In genomic region chr3:77324115-77324514, GRCh38 we compare ENCODE assay signal across 31 cellular contexts.
"Had no signal": no experiment of that assay in that cellular context is flagged by ENCODE, and none has a peak within 500 bp of the region (broad histone marks: within the 10 kb centered on the region; RNA-seq: fewer than 3 reads in every experiment).

No MANE protein-coding gene starts in this region.

- H3K27ac ChIP-seq: adrenal gland, breast epithelium, cardiac muscle cell, colonic mucosa, epithelial cell of prostate, esophagus squamous epithelium, foreskin keratinocyte, gastrocnemius medialis, heart left ventricle, WERI-Rb-1 had no signal

- ATAC-seq: activated CD4-positive, CD25-positive, alpha-beta regulatory T cell treated with anti-CD3 and anti-CD28 coated beads, Interleukin-2, amount 50 U/mL, for 24 hours; activated CD8-positive, alpha-beta T cell treated with anti-CD3 and anti-CD28 coated beads for 36 hours; activated T-cell treated with anti-CD3 and anti-CD28 coated beads, Interleukin-2, amount 50 U/mL, for 4 hours; activated T-helper 17 cell treated with anti-CD3 and anti-CD28 coated beads, Interleukin-2, amount 50 U/mL, for 72 hours; foreskin keratinocyte; gastrocnemius medialis; heart left ventricle; T-helper 17 cell had no signal

- H3K36me3 ChIP-seq: adrenal gland, breast epithelium, cardiac muscle cell, colonic mucosa, esophagus squamous epithelium, gastrocnemius medialis, heart left ventricle, WERI-Rb-1 had no signal

- H3K4me1 ChIP-seq: adrenal gland, breast epithelium, colonic mucosa, gastrocnemius medialis had no signal

- H3K9me3 ChIP-seq: adrenal gland, breast epithelium, colonic mucosa, esophagus squamous epithelium, gastrocnemius medialis, heart left ventricle had no signal

- DNase-seq: activated B cell treated with CpG ODN at 0.5 μM for 24 hours; activated CD4-positive, alpha-beta T cell treated with anti-CD3 and anti-CD28 coated beads for 48 hours; activated CD4-positive, alpha-beta T cell treated with anti-CD3 and anti-CD28 coated beads, Interleukin-2, amount 50 U/mL, for 1 hour; activated CD4-positive, alpha-beta T cell treated with anti-CD3 and anti-CD28 coated beads, Interleukin-2, amount 50 U/mL, for 48 hours; activated CD8-positive, alpha-beta memory T cell treated with anti-CD3 and anti-CD28 coated beads for 24 hours; activated CD8-positive, alpha-beta T cell treated with anti-CD3 and anti-CD28 coated beads for 36 hours; activated effector memory CD4-positive, alpha-beta T cell treated with Interleukin-2 at 50 U/mL for 16 hours; activated gamma-delta T cell treated with Interleukin-2 at 50 U/mL for 16 hours; activated naive CD4-positive, alpha-beta T cell treated with anti-CD3 and anti-CD28 coated beads, Interleukin-2, amount 50 U/mL, for 16 hours; activated naive CD4-positive, alpha-beta T cell treated with Interleukin-2 at 50 U/mL for 16 hours; activated T-cell treated with anti-CD3 and anti-CD28 coated beads, Interleukin-2, amount 50 U/mL, for 4 hours; adrenal gland; amygdala; aorta; central memory CD4-positive, alpha-beta T cell; cerebellar nuclear complex; colonic mucosa; effector CD8-positive, alpha-beta T cell; esophagus squamous epithelium; foreskin keratinocyte; gastrocnemius medialis; glutamatergic neuron; heart left ventricle; T-helper 17 cell; T1000; WERI-Rb-1 had no signal

- H3K4me3 ChIP-seq: adrenal gland, breast epithelium, cardiac muscle cell, colonic mucosa, esophagus squamous epithelium, gastrocnemius medialis, heart left ventricle had no signal

- H3K27me3 ChIP-seq: adrenal gland, breast epithelium, cardiac muscle cell, colonic mucosa, esophagus squamous epithelium, foreskin keratinocyte, gastrocnemius medialis, heart left ventricle had no signal
